Comparison of ENCODE assay signal across 8 cellular contexts in the genomic region with DNA sequence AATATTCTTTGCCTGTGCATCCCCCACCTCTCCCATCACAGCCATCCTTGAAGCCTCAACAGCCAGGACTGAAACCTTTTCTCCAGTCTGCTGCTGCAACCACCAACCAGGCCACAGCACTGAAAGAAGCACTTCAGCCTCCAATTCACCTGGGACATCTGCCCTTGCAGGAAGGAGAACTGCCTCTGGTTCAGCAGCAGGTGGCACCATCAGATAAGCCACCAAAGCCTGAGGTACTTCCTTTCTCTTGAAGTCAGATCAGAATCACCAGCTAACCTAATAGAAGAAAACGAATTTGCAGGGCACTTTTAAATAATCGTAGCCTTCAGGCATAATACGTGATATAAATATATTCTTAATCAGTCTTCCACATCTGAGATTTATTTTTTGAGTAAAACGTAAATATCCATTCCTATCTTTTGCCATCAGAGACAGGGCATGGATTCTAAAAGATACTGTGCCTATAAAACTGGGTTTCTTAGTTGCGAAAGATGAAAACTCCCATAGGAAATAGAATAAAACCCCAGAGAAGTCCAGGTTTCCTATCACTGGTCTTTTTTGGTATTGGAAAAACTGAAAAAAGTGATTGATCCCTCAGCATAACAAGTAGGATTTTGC.
A peak's percentile ranks its signal among the peaks of the same experiment; 100 is the strongest.
DNase-seq lines count a peak whose midpoint lies in the region; ATAC-seq lines count a peak whose summit lies in the region.

No MANE protein-coding gene starts in this region.

- ATAC-seq in GM18858 (IDR thresholded peaks at IDR 0.05; ENCODE audit: unreplicated experiment) (peak; percentile 98), HG03025 (IDR thresholded peaks at IDR 0.05; ENCODE audit: low FRiP score, unreplicated experiment) (peak; percentile 93)

- DNase-seq in AG08396 (ENCODE audit: low spot score) (peak; percentile 49), NCI-H187 treated with DMSO at 0.1 percent for 48 hours (lab: John Stamatoyannopoulos, UW) (peak; percentile 84), T-helper 22 cell (ENCODE audit: low read depth) (peak; percentile 17), astrocyte of the hippocampus (ENCODE audit: low read depth, low spot score) (peak; percentile 64), iris pigment epithelial cell (ENCODE audit: low read depth) (peak; percentile 77)
- DNase-seq in stimulated activated CD4-positive, alpha-beta T cell treated with anti-CD3 and anti-CD28 coated beads, Interleukin-2, amount 100 ng/mL, for 24 hours = peak; percentile 52 to 60

Comparison
In these comparisons a context has a peak if more than half of its experiments do, and no peak if none do; other contexts are left out.
1. Peak in every context shown above with its lines: DNase-seq and ATAC-seq.
2. DNase-seq: peak in every context shown above with its lines; median percentile 84 in NCI-H187 treated with DMSO at 0.1 percent for 48 hours; 77 in iris pigment epithelial cell; 64 in astrocyte of the hippocampus; 56 in stimulated activated CD4-positive, alpha-beta T cell treated with anti-CD3 and anti-CD28 coated beads, Interleukin-2, amount 100 ng/mL, for 24 hours; 49 in AG08396; 17 in T-helper 22 cell.